8 cellular contexts compared by ENCODE assay signal in the genomic region with DNA sequence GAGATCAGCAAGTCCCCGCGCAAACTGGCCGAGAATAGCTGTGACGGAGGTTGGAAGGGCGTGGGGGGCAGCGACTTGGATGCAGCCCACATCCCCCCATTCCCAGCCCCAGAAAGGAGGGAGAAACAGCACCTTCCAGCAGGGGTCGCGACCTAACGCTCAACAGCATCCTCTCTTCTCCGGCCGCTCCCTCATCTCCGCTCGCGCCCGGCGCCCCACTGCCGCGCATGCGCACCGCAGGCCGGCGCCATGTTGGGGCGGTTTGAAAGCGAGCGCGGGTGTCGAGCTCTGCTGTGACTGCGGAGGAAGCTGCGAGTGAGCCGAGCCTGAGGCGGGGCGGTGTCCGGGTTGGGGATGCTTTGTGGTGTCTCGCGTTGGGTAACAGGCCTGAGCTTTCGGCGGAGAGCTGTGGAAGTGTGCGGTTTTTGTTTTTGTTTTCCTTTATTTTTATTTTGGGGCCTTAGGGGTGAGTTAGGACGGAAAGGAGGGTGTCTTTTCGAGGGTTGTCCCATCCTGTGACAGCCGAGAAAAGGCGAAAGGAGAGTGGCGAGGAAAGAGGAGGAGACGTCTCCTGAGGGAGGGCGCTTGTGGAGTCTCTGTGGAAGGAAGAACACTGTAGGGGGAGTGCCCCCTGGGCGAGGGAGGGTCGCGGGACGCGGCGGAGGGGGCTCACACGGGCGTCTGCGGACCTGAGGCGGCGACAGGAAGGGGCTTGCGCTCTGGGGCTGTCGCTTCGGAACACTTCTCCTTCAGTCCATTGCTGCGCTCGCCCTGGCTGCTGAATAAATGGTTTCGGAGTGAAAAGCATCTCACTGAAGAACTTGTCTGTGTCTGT. TPM values are rescaled to one million over a fixed set of nuclear protein-coding genes. Genes with fewer than 3 reads are reported as not detected.
DNase-seq lines count a peak whose midpoint lies in the region; ATAC-seq and TF ChIP-seq lines count a peak whose summit lies in the region.

Gene C18orf54, plus strand, starts transcription at position 247 of the 835 bp plus-strand sequence. CDS start 2,667 bp downstream, outside the sequence.
A gene with protein sequence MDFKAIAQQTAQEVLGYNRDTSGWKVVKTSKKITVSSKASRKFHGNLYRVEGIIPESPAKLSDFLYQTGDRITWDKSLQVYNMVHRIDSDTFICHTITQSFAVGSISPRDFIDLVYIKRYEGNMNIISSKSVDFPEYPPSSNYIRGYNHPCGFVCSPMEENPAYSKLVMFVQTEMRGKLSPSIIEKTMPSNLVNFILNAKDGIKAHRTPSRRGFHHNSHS (minus strand): TSS at position 199 of the 835 bp plus-strand sequence. CDS start 3,285 bp downstream, outside the sequence.

- H3K79me1 ChIP-seq in IMR-90 (ENCODE audit: low read depth in 1 of 2, low read length in 2 of 2), result peaks cover 3 to 6% of the 10 kb centered on the region in 2 experiments; a peak in 1 of 4 replicates

- H3K4me1 ChIP-seq in IMR-90 (ENCODE audit: control insufficient read depth, insufficient read depth, low read length) (no peaks in the 10 kb centered on the region), OCI-LY3 (ENCODE audit: low read length) (peaks cover 16% of the 10 kb centered on the region), esophagus (ENCODE audit: control insufficient read depth in 2 of 2, insufficient read depth in 2 of 2, low read length in 1 of 2) (no peaks in the 10 kb centered on the region), muscle layer of colon (ENCODE audit: insufficient read depth, low read length) (peaks cover 10% of the 10 kb centered on the region)

- BruUV-seq in IMR-90 (replicated peaks; lab: Mats Ljungman, UMichigan), result no TSS peak

- intact Hi-C loops in IMR-90 (cut with micrococcal nuclease), result loop anchor here (5.0 to 10.0 kb wide), 2 partner anchors 136 to 487 kb away; partner anchors contain the start of gene MBD2

- DNase-seq in DMS53 (lab: John Stamatoyannopoulos, UW) (peak; percentile 98), IMR-90 (peak; percentile 85), activated T-cell treated with anti-CD3 and anti-CD28 coated beads for 4 hours (peak; percentile 80)
- peak; percentile 77 to 78 for DNase-seq in stimulated activated CD8-positive, alpha-beta memory T cell treated with anti-CD3 and anti-CD28 coated beads, Interleukin-7, amount 100 ng/mL, for 1 hour (ENCODE audit: low read depth in 2 of 2)

- H4K8ac ChIP-seq in IMR-90 (ENCODE audit: low read depth in 2 of 2, low read length in 2 of 2), result peak within 1 kb of the TSS; percentile 90 to 91

- peaks cover 17% of the 10 kb centered on the region for H3K79me2 ChIP-seq in OCI-LY3 (ENCODE audit: low read length)

- no peaks in the 10 kb centered on the region for H3K9me1 ChIP-seq in IMR-90 (ENCODE audit: insufficient read depth, low read length)

- peak within 1 kb of the TSS; percentile 79 for H3K27ac ChIP-seq in IMR-90 (ENCODE audit: insufficient read depth, low read length)
- H3K27ac ChIP-seq in OCI-LY3 (ENCODE audit: low read length), result peak within 1 kb of the TSS; percentile 66
- peak within 1 kb of the TSS; percentile 36 to 61 for H3K27ac ChIP-seq in esophagus (ENCODE audit: low read depth in 2 of 2, low read length in 1 of 2)
- H3K27ac ChIP-seq in muscle layer of colon (ENCODE audit: low read depth, low read length), result peak within 1 kb of the TSS; percentile 37

- H3K9me3 ChIP-seq in IMR-90 (ENCODE audit: control insufficient read depth, insufficient read depth, low read length), result no peaks in the 10 kb centered on the region
- no peaks in the 10 kb centered on the region for H3K9me3 ChIP-seq in OCI-LY3 (ENCODE audit: insufficient read depth, low read length)
- no peaks in the 10 kb centered on the region for H3K9me3 ChIP-seq in esophagus (ENCODE audit: control insufficient read depth in 2 of 2, insufficient read depth in 1 of 2, low read depth in 1 of 2, low read length in 1 of 2)
- H3K9me3 ChIP-seq in muscle layer of colon (ENCODE audit: low read length), result no peaks in the 10 kb centered on the region

- POLR2A ChIA-PET in IMR-90 (lab: Charles Lee; ENCODE audit: unreplicated experiment), result interaction anchor here (0.8 kb wide), 1 partner anchor 560 kb away, joined by 4 read pairs; no protein-coding TSS in a partner anchor

- peak within 1 kb of the TSS; percentile 60 for H2BK5ac ChIP-seq in IMR-90 (ENCODE audit: low read depth, low read length, poor library complexity, severe bottlenecking)

- peak; percentile 10; the same call in 1 of the 2 replicates for TF ChIP-seq RAD21 in IMR-90 (IDR thresholded peaks at IDR 0.05; ENCODE audit: low read length)

- H3K4me2 ChIP-seq in IMR-90 (ENCODE audit: low read depth, low read length), result peak within 1 kb of the TSS; percentile 97
- peak within 1 kb of the TSS; percentile 90 for H3K4me2 ChIP-seq in OCI-LY3 (ENCODE audit: low read length)

- H2BK120ac ChIP-seq in IMR-90 (ENCODE audit: low read depth, low read length), result peak within 1 kb of the TSS; percentile 94

- H3K4me3 ChIP-seq in IMR-90 (ENCODE audit: insufficient read depth, low read depth, low read length) (peak within 1 kb of the TSS; percentile 68), OCI-LY3 (ENCODE audit: low read length) (peak within 1 kb of the TSS; percentile 81), esophagus (ENCODE audit: low read depth in 1 of 2, low read length in 2 of 2) (peak within 1 kb of the TSS; percentile 78 to 84), muscle layer of colon (ENCODE audit: low read depth in 1 of 2, low read length in 2 of 2) (peak within 1 kb of the TSS; percentile 80 to 92)

- H3K23ac ChIP-seq in IMR-90 (ENCODE audit: low read depth, low read length), result peak within 1 kb of the TSS; percentile 84

- H2AFZ ChIP-seq in IMR-90 (replicated peaks; ENCODE audit: low read length, poor library complexity), result peak within 1 kb of the TSS; percentile 100
- H2AFZ ChIP-seq in OCI-LY3 (ENCODE audit: low read depth, low read length), result peak within 1 kb of the TSS; percentile 98

- H3K56ac ChIP-seq in IMR-90 (ENCODE audit: extremely low read depth, insufficient read depth, low read length), result peak within 1 kb of the TSS; percentile 61

- dilution Hi-C loops in IMR-90 (cut with HindIII; ENCODE audit: low sequenced_read_pairs, unreplicated experiment), result no loop called here

- H2BK20ac ChIP-seq in IMR-90 (ENCODE audit: low read depth, low read length), result peak within 1 kb of the TSS; percentile 62; the same call in 1 of the 2 replicates

- peak within 1 kb of the TSS; percentile 78 for H4K91ac ChIP-seq in IMR-90 (ENCODE audit: insufficient read depth, low read depth, low read length)

- peak within 1 kb of the TSS; percentile 87 for H3K14ac ChIP-seq in IMR-90 (replicated peaks; ENCODE audit: low read depth, low read length)

- peak within 1 kb of the TSS; percentile 81 for H3K9ac ChIP-seq in IMR-90 (ENCODE audit: low read depth, low read length)
- peak within 1 kb of the TSS; percentile 91 for H3K9ac ChIP-seq in OCI-LY3 (ENCODE audit: low read length)
- peak within 1 kb of the TSS; percentile 59 for H3K9ac ChIP-seq in muscle layer of colon (ENCODE audit: low read length)

- in situ Hi-C loops in IMR-90 (cut with MboI; ENCODE audit: low sequenced_read_pairs), result no loop called here

- CTCF ChIA-PET in IMR-90 (lab: Yijun Ruan, JAX), result interaction anchor here (1.0 to 1.2 kb wide), 2 partner anchors 30 to 35 kb away, joined by 3 to 4 read pairs; no protein-coding TSS in a partner anchor

- H4K20me1 ChIP-seq in IMR-90 (ENCODE audit: insufficient read depth, low read length) (no peaks in the 10 kb centered on the region), OCI-LY3 (ENCODE audit: insufficient read depth, low read length) (no peaks in the 10 kb centered on the region)

- 0 out of 2 replicates have a peak, but pooled peaks have one; percentile 16 for TF ChIP-seq CTCF in IMR-90 (conservative IDR thresholded peaks at IDR 0.05; ENCODE audit: low read depth, low read length)
- TF ChIP-seq CTCF in OCI-LY3 (IDR thresholded peaks at IDR 0.05; ENCODE audit: low read depth, low read length), result peak; percentile 87

- 0% methylated on average over 8 of the region's 62 CpGs; no CpG with 5 or more reads in 1 of the 2 experiments for WGBS in IMR-90 (ENCODE audit: extremely low coverage in 2 of 2, insufficient read length in 1 of 2), 2 experiments
- 0 to 1% methylated on average over 62 of the region's 62 CpGs for whole genome bisulfite sequencing in esophagus, 2 donors

- H4K5ac ChIP-seq in IMR-90 (ENCODE audit: low read depth, low read length), result peak within 1 kb of the TSS; percentile 47

- peak; percentile 32; the same call in 1 of the 2 replicates for TF ChIP-seq POLR2A in IMR-90 (IDR thresholded peaks at IDR 0.05; ENCODE audit: low read depth, low read length)

- H3K4ac ChIP-seq in IMR-90 (ENCODE audit: low read depth, low read length), result peak within 1 kb of the TSS; percentile 88

- no peak within 1 kb of the TSS; the same call in 1 of the 2 replicates for H2AK5ac ChIP-seq in IMR-90 (ENCODE audit: low read depth, low read length)

- H2AK9ac ChIP-seq in IMR-90 (replicated peaks; ENCODE audit: low read depth, low read length, poor library complexity), result peak within 1 kb of the TSS; percentile 86

- H3K36me3 ChIP-seq in IMR-90 (ENCODE audit: control insufficient read depth, insufficient read depth, low read length) (no peaks in the 10 kb centered on the region), OCI-LY3 (replicated peaks; ENCODE audit: low read depth, low read length) (peaks cover 23% of the 10 kb centered on the region), esophagus (ENCODE audit: control insufficient read depth in 2 of 2, insufficient read depth in 2 of 2, low read length in 1 of 2) (no peaks in the 10 kb centered on the region), muscle layer of colon (ENCODE audit: insufficient read depth, low read length) (no peaks in the 10 kb centered on the region)

- H3K18ac ChIP-seq in IMR-90 (ENCODE audit: low read depth, low read length), result peak within 1 kb of the TSS; percentile 28; the same call in 1 of the 2 replicates

- ATAC-seq in GM21529 (IDR thresholded peaks at IDR 0.05; ENCODE audit: unreplicated experiment), result peak; percentile 93
- peak; percentile 94 for ATAC-seq in IMR-90 (ENCODE audit: low read depth)

- H3K27me3 ChIP-seq in IMR-90 (ENCODE audit: control insufficient read depth, insufficient read depth, low read length) (no peaks in the 10 kb centered on the region), OCI-LY3 (ENCODE audit: low read depth, low read length) (no peaks in the 10 kb centered on the region), esophagus (ENCODE audit: control insufficient read depth in 1 of 2, insufficient read depth in 2 of 2, low read length in 2 of 2) (no peaks in the 10 kb centered on the region), muscle layer of colon (ENCODE audit: control insufficient read depth in 1 of 2, insufficient read depth in 2 of 2, low read length in 2 of 2) (no peaks in the 10 kb centered on the region)

- peak within 1 kb of the TSS; percentile 62 for H2BK15ac ChIP-seq in IMR-90 (ENCODE audit: low read depth, low read length)

RNA-seq across cellular contexts. Expression of gene C18orf54, which starts in this region (rescaled TPM):
- total RNA-seq in IMR-90 (2012; rRNA removed), result 3.0 and 5.6 TPM in 2 replicates
- polyA plus RNA-seq in IMR-90 (2012; rRNA removed) (1.2 and 2.2 TPM in 2 replicates), esophagus (under 1 TPM; 0.43 to 0.45 TPM)
- polyA plus RNA-seq in IMR-90 (2012; cell fraction: cytosol; rRNA removed), result 0.09 and 0.29 TPM in 2 replicates
- 0.17 and 1.6 TPM in 2 replicates for polyA plus RNA-seq in IMR-90 (2012; cell fraction: nucleus; rRNA removed; ENCODE audit: low replicate concordance)

RNA-seq across cellular contexts. Expression of the second gene that starts in this region (rescaled TPM):
- 0.28 TPM in 1 of 2 replicates, not detected in the other for total RNA-seq in IMR-90 (2012; rRNA removed)
- not detected in 2 replicates for polyA plus RNA-seq in IMR-90 (2012; rRNA removed)
- not detected in 2 replicates for polyA plus RNA-seq in IMR-90 (2012; cell fraction: cytosol; rRNA removed)
- polyA plus RNA-seq in IMR-90 (2012; cell fraction: nucleus; rRNA removed; ENCODE audit: low replicate concordance), result not detected in 2 replicates
- polyA plus RNA-seq in esophagus, result not detected

Comparison
In these comparisons a context has a peak if more than half of its experiments do, and no peak if none do; other contexts are left out.
1. Peak in every context shown above with its lines: DNase-seq, ATAC-seq, H3K4me3 ChIP-seq and H3K27ac ChIP-seq.